In genomic region chr9:19901586-19901985, GRCh38 we compare ENCODE assay signal across 30 cellular contexts.
"Had no signal": no experiment of that assay in that cellular context is flagged by ENCODE, and none has a peak within 500 bp of the region (broad histone marks: within the 10 kb centered on the region; RNA-seq: fewer than 3 reads in every experiment).

No MANE protein-coding gene starts in this region.

- H3K4me1 ChIP-seq: adrenal gland, body of pancreas, breast epithelium had no signal

- H3K27ac Mint-ChIP-seq: activated B cell treated with CpG ODN at 0.5 μM for 24 hours; activated CD4-positive, alpha-beta memory T cell treated with anti-CD3 and anti-CD28 coated beads, Interleukin-2, amount 10 ng/mL, durations not matched to agents 7 days and 5 days; activated naive CD4-positive, alpha-beta T cell treated with anti-CD3 and anti-CD28 coated beads, Interleukin-2, amount 50 U/mL, for 24 hours; activated T-helper 2 cell treated with anti-CD3 and anti-CD28 coated beads, Interferon-gamma antibody, Interleukin-2, Interleukin-4, amounts not matched to agents 10 μg/mL and 5 μg/mL and 100 μg/mL, durations not matched to agents 14 hours and 24 hours and 36 hours had no signal

- H3K4me3 ChIP-seq: adrenal gland, body of pancreas, breast epithelium, PC-9 had no signal

- H2AFZ ChIP-seq: PC-9 had no signal

- ATAC-seq: body of pancreas had no signal

- H3K4me3 Mint-ChIP-seq: activated B cell treated with CpG ODN at 0.5 μM for 24 hours; activated CD4-positive, alpha-beta memory T cell treated with anti-CD3 and anti-CD28 coated beads, Interleukin-2, amount 10 ng/mL, durations not matched to agents 7 days and 5 days; activated naive CD4-positive, alpha-beta T cell treated with anti-CD3 and anti-CD28 coated beads, Interleukin-2, amount 50 U/mL, for 24 hours had no signal

- DNase-seq: activated B cell treated with CpG ODN at 0.5 μM for 24 hours; activated CD4-positive, alpha-beta memory T cell treated with anti-CD3 and anti-CD28 coated beads, Interleukin-2, amount 10 ng/mL, durations not matched to agents 7 days and 5 days; activated CD4-positive, alpha-beta T cell treated with anti-CD3 and anti-CD28 coated beads for 1 hour; activated CD4-positive, alpha-beta T cell treated with anti-CD3 and anti-CD28 coated beads for 48 hours; activated gamma-delta T cell; activated naive CD4-positive, alpha-beta T cell treated with Interleukin-2 at 50 U/mL for 16 hours; activated T-cell treated with anti-CD3 and anti-CD28 coated beads, Interleukin-2, amount 50 U/mL, for 1 hour; adrenal gland; body of pancreas; NCI-H1092 treated with DMSO at 0.1 percent for 48 hours; NCI-H1417; NCI-H187 treated with DMSO at 0.1 percent for 48 hours; NCI-H2081; NCI-H226; NCI-H446 treated with DMSO at 0.1 percent for 48 hours; NCI-H524; NCI-H82; PC-9; Right ventricle myocardium superior; SW 1271; T-helper 1 cell; T-helper 2 cell; T-helper 9 cell had no signal

- H3K9ac ChIP-seq: KMS-11 had no signal

- H3K9me3 Mint-ChIP-seq: activated B cell treated with CpG ODN at 0.5 μM for 24 hours; activated CD4-positive, alpha-beta memory T cell treated with anti-CD3 and anti-CD28 coated beads, Interleukin-2, amount 10 ng/mL, durations not matched to agents 7 days and 5 days; activated naive CD4-positive, alpha-beta T cell treated with anti-CD3 and anti-CD28 coated beads, Interleukin-2, amount 50 U/mL, for 24 hours had no signal

- H3K27ac ChIP-seq: adrenal gland, body of pancreas, breast epithelium, KMS-11, PC-9, VCaP had no signal

- H3K27me3 Mint-ChIP-seq: activated B cell treated with CpG ODN at 0.5 μM for 24 hours had no signal

- H3K36me3 Mint-ChIP-seq: activated naive CD4-positive, alpha-beta T cell treated with anti-CD3 and anti-CD28 coated beads, Interleukin-2, amount 50 U/mL, for 24 hours had no signal

- FAIRE-seq: astrocyte, RCC 7860 had no signal

- H3K9me3 ChIP-seq: adrenal gland, body of pancreas, breast epithelium had no signal

- H3K4me2 ChIP-seq: KMS-11, PC-9 had no signal

- H3K36me3 ChIP-seq: adrenal gland, breast epithelium had no signal

- H3K27me3 ChIP-seq: adrenal gland, body of pancreas, breast epithelium had no signal

- H3K4me1 Mint-ChIP-seq: activated B cell treated with CpG ODN at 0.5 μM for 24 hours; activated CD4-positive, alpha-beta memory T cell treated with anti-CD3 and anti-CD28 coated beads, Interleukin-2, amount 10 ng/mL, durations not matched to agents 7 days and 5 days; activated naive CD4-positive, alpha-beta T cell treated with anti-CD3 and anti-CD28 coated beads, Interleukin-2, amount 50 U/mL, for 24 hours had no signal
